Comparison of ENCODE assay signal across 10 cellular contexts in the genomic region with DNA sequence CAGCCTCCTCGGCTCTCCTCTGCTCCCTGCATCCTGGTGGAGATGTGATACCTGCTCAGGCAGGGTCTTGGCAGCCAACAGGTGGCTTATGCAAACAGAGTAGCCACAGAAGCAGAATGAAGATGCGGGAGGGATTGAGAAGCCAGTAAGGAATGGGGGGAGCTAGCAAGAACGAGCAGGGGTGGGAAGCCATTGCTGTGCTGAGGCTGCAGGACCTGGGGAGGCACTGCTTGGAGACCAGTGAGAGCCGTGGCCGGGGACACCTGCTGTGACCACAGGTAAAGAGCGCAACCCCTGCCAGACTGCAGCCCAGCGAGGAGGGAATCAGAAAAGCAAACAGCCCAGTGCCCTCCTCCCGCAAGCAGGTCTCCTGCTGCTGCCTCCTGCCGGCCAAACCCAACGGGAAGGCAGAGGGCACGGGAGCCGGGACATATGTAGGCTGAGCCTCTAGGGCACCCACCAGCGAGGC. TPM values are rescaled to one million over a fixed set of nuclear protein-coding genes. Genes with fewer than 3 reads are reported as not detected.
DNase-seq lines count a peak whose midpoint lies in the region; ATAC-seq and TF ChIP-seq lines count a peak whose summit lies in the region.
"Had no signal": no experiment of that assay in that cellular context is flagged by ENCODE, and none has a peak within 500 bp of the region (broad histone marks: within the 10 kb centered on the region; RNA-seq: fewer than 3 reads in every experiment).

No MANE protein-coding gene starts in this region.

- no peak overlapping the region for H2AFZ ChIP-seq in OCI-LY1 (ENCODE audit: low read length)

- H3K4me2 ChIP-seq in OCI-LY1 (ENCODE audit: low read length), result no peak overlapping the region

- H3K4me1 Mint-ChIP-seq in activated CD4-positive, alpha-beta T cell treated with anti-CD3 and anti-CD28 coated beads for 36 hours, result no peaks in the 10 kb centered on the region
- no peaks in the 10 kb centered on the region for H3K4me1 Mint-ChIP-seq in endothelial cell (ENCODE audit: unreplicated experiment)

- H3K4me3 Mint-ChIP-seq in activated CD4-positive, alpha-beta T cell treated with anti-CD3 and anti-CD28 coated beads for 36 hours, result no peak overlapping the region
- H3K4me3 Mint-ChIP-seq in endothelial cell (ENCODE audit: unreplicated experiment), result no peak overlapping the region
- H3K4me3 Mint-ChIP-seq: activated B cell treated with CpG ODN at 0.5 μM for 24 hours had no signal

- H3K9me2 ChIP-seq in OCI-LY1 (ENCODE audit: low read depth, low read length), result no peaks in the 10 kb centered on the region

- H4K20me1 ChIP-seq in OCI-LY1 (ENCODE audit: insufficient read depth, low read length), result no peaks in the 10 kb centered on the region

- H3K9me3 Mint-ChIP-seq in activated CD4-positive, alpha-beta T cell treated with anti-CD3 and anti-CD28 coated beads for 36 hours (ENCODE audit: low read depth), result no peaks in the 10 kb centered on the region
- no peaks in the 10 kb centered on the region for H3K9me3 Mint-ChIP-seq in endothelial cell (ENCODE audit: unreplicated experiment)
- H3K9me3 Mint-ChIP-seq: activated B cell treated with CpG ODN at 0.5 μM for 24 hours had no signal

- no peak overlapping the region for H3K4me3 ChIP-seq in OCI-LY1 (ENCODE audit: low read depth, low read length, poor library complexity, severe bottlenecking)

- no peaks in the 10 kb centered on the region for H3K36me3 Mint-ChIP-seq in activated CD4-positive, alpha-beta T cell treated with anti-CD3 and anti-CD28 coated beads for 36 hours (ENCODE audit: low read depth)
- no peaks in the 10 kb centered on the region for H3K36me3 Mint-ChIP-seq in endothelial cell (ENCODE audit: low read depth, unreplicated experiment)

- H3K27ac Mint-ChIP-seq in activated CD4-positive, alpha-beta T cell treated with anti-CD3 and anti-CD28 coated beads for 36 hours, result no peak overlapping the region
- no peak overlapping the region for H3K27ac Mint-ChIP-seq in endothelial cell (ENCODE audit: unreplicated experiment)
- H3K27ac Mint-ChIP-seq: activated B cell treated with CpG ODN at 0.5 μM for 24 hours had no signal

- H3K36me3 ChIP-seq in OCI-LY1 (ENCODE audit: insufficient read depth, low read length), result no peaks in the 10 kb centered on the region

- no peaks in the 10 kb centered on the region for H3K27me3 ChIP-seq in OCI-LY1 (ENCODE audit: insufficient read depth, low read length)

- CTCF ChIA-PET in activated CD4-positive, alpha-beta T cell treated with anti-CD3 and anti-CD28 coated beads for 36 hours (lab: Charles Lee), result interaction anchor here (0.6 to 1.1 kb wide), 2 partner anchors 143 to 825 kb away, joined by 3 read pairs; no protein-coding TSS in a partner anchor

- peak; percentile 60 for DNase-seq in activated CD4-positive, alpha-beta T cell treated with anti-CD3 and anti-CD28 coated beads for 36 hours
- no peak for DNase-seq in activated CD4-positive, alpha-beta T cell treated with anti-CD3 and anti-CD28 coated beads for 1 hour
- DNase-seq in endothelial cell (ENCODE audit: low spot score) (peak; percentile 66), GOT3 (lab: John Stamatoyannopoulos, UW) (no peak), NCI-H226 (no peak), cerebellar cortex (ENCODE audit: low spot score) (no peak)
- DNase-seq in stimulated activated CD4-positive, alpha-beta T cell treated with anti-CD3 and anti-CD28 coated beads, Interleukin-15, amount 100 ng/mL, for 24 hours, result peak; percentile 46
- DNase-seq: activated B cell treated with CpG ODN at 0.5 μM for 24 hours, hippocampal formation had no signal

- ATAC-seq in activated CD4-positive, alpha-beta T cell treated with anti-CD3 and anti-CD28 coated beads for 36 hours, result peak; percentile 23

- no peaks in the 10 kb centered on the region for H3K79me2 ChIP-seq in OCI-LY1 (ENCODE audit: insufficient read depth, low read length)

- H3K27me3 Mint-ChIP-seq in activated CD4-positive, alpha-beta T cell treated with anti-CD3 and anti-CD28 coated beads for 36 hours, result peaks cover 12% of the 10 kb centered on the region
- H3K27me3 Mint-ChIP-seq in endothelial cell (ENCODE audit: unreplicated experiment), result no peaks in the 10 kb centered on the region

- H3K9me3 ChIP-seq in OCI-LY1 (ENCODE audit: low read length), result no peaks in the 10 kb centered on the region

- POLR2A ChIA-PET in activated CD4-positive, alpha-beta T cell treated with anti-CD3 and anti-CD28 coated beads for 36 hours (lab: Charles Lee), result no interaction called here

- TF ChIP-seq CTCF in OCI-LY1 (IDR thresholded peaks at IDR 0.05; ENCODE audit: low read length), result peak; percentile 30; the same call in 1 of the 2 replicates
- peak; percentile 16 for TF ChIP-seq CTCF in endothelial cell (IDR thresholded peaks at IDR 0.05; ENCODE audit: unreplicated experiment)

- no peak overlapping the region for H3K27ac ChIP-seq in OCI-LY1 (ENCODE audit: low read depth, low read length, poor library complexity, severe bottlenecking)

- intact Hi-C loops in activated CD4-positive, alpha-beta T cell treated with anti-CD3 and anti-CD28 coated beads for 36 hours (cut with DNase I, micrococcal nuclease), result loop anchor here (5.0 to 10.0 kb wide), 4 partner anchors 143 to 713 kb away; no protein-coding TSS in a partner anchor

- no peak overlapping the region for H3K9ac ChIP-seq in OCI-LY1 (ENCODE audit: low read length)

- no peaks in the 10 kb centered on the region for H3F3A ChIP-seq in OCI-LY1 (ENCODE audit: insufficient read depth, low read length)

- H3K4me1 ChIP-seq in OCI-LY1 (ENCODE audit: insufficient read depth, low read length, severe bottlenecking), result no peaks in the 10 kb centered on the region

RNA-seq across cellular contexts. Expression of a gene that starts 14.7 kb away (rescaled TPM):
- total RNA-seq in activated CD4-positive, alpha-beta T cell treated with anti-CD3 and anti-CD28 coated beads for 36 hours, result not detected
- total RNA-seq in endothelial cell (ENCODE audit: unreplicated experiment), result not detected
- total RNA-seq: activated B cell treated with CpG ODN at 0.5 μM for 24 hours had no signal

RNA-seq across cellular contexts. Expression of a gene that starts 24.0 kb away (rescaled TPM):
- total RNA-seq in activated CD4-positive, alpha-beta T cell treated with anti-CD3 and anti-CD28 coated beads for 36 hours, result 10 to 100 TPM in 1 of 2 experiments, 1 to 10 TPM in 1; 8.4 to 10.0 TPM
- total RNA-seq in endothelial cell (ENCODE audit: unreplicated experiment), result 9.1 TPM

Comparison
In these comparisons a context has a peak if more than half of its experiments do, and no peak if none do; other contexts are left out.
1. DNase-seq: peak in activated CD4-positive, alpha-beta T cell treated with anti-CD3 and anti-CD28 coated beads for 36 hours (single experiment), endothelial cell (single experiment) and stimulated activated CD4-positive, alpha-beta T cell treated with anti-CD3 and anti-CD28 coated beads, Interleukin-15, amount 100 ng/mL, for 24 hours (single experiment); none in activated CD4-positive, alpha-beta T cell treated with anti-CD3 and anti-CD28 coated beads for 1 hour (single experiment), GOT3 (single experiment), NCI-H226 (single experiment) and cerebellar cortex (single experiment).